ENCODE assay signal across 19 cellular contexts in the genomic region with DNA sequence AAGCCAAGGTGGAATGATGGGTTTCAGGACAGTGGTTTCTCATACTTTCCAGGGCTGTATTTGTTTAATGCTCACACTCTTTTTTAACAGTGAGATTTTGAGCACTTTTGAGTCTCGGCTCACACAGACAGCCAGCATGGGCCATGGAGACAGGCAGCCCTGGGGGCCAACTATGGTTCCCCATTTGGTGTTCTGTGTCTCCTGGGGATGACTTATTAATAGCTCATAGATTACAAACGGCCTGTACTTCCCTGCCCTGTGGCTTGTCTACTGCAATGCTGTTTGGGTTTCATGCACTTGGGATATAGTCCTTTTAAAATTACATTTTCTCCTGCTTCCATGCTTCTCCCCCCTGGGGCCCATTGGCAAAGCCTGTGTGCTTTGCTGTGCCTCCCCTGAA.
A peak's percentile ranks its signal among the peaks of the same experiment; 100 is the strongest.
DNase-seq lines count a peak whose midpoint lies in the region; ATAC-seq and TF ChIP-seq lines count a peak whose summit lies in the region.
"Had no signal": no experiment of that assay in that cellular context is flagged by ENCODE, and none has a peak within 500 bp of the region (broad histone marks: within the 10 kb centered on the region; RNA-seq: fewer than 3 reads in every experiment).

No MANE protein-coding gene starts in this region.

- no peak overlapping the region for H3K9ac ChIP-seq in Karpas-422 (ENCODE audit: low read length)
- H3K9ac ChIP-seq: GM23248 had no signal

- no peak overlapping the region for H3K4me3 ChIP-seq in Karpas-422 (ENCODE audit: low read length)
- peak overlapping the region in 1 of 2 donors; percentile 2 for H3K4me3 ChIP-seq in ascending aorta
- no peak overlapping the region for H3K4me3 ChIP-seq in left ventricle myocardium inferior
- peak overlapping the region; percentile 4 for H3K4me3 ChIP-seq in thoracic aorta
- H3K4me3 ChIP-seq: GM23248 had no signal

- peak overlapping the region; percentile 27 for H3K4me2 ChIP-seq in Karpas-422 (ENCODE audit: low read depth, low read length, poor library complexity, severe bottlenecking)

- POLR2A ChIA-PET in activated CD8-positive, alpha-beta T cell treated with anti-CD3 and anti-CD28 coated beads, Interleukin-2, amount 10 ng/mL, durations not matched to agents 7 days and 5 days (lab: Charles Lee): no interaction called here

- H3K27ac ChIP-seq in Karpas-422 (ENCODE audit: low read length): no peak overlapping the region
- peak overlapping the region; percentile 42 to 75 for H3K27ac ChIP-seq in ascending aorta
- H3K27ac ChIP-seq in left ventricle myocardium inferior (replicated peaks): peak overlapping the region; percentile 21
- peak overlapping the region; percentile 41 to 72 for H3K27ac ChIP-seq in thoracic aorta
- H3K27ac ChIP-seq: GM23248 had no signal

- H2AFZ ChIP-seq in Karpas-422 (ENCODE audit: low read length): no peak overlapping the region
- H2AFZ ChIP-seq: GM23248 had no signal

- peaks cover 7% of the 10 kb centered on the region for H3K27me3 Mint-ChIP-seq in activated CD8-positive, alpha-beta T cell treated with anti-CD3 and anti-CD28 coated beads, Interleukin-2, amount 10 ng/mL, durations not matched to agents 7 days and 5 days (ENCODE audit: low read depth)

- H3K79me2 ChIP-seq in Karpas-422 (ENCODE audit: low read length): no peaks in the 10 kb centered on the region

- H3K27ac Mint-ChIP-seq in activated CD8-positive, alpha-beta T cell treated with anti-CD3 and anti-CD28 coated beads, Interleukin-2, amount 10 ng/mL, durations not matched to agents 7 days and 5 days: no peak overlapping the region
- H3K27ac Mint-ChIP-seq: CD8-positive, alpha-beta T cell; H9; HFFc6 had no signal

- no peaks in the 10 kb centered on the region for H4K20me1 ChIP-seq in Karpas-422 (ENCODE audit: insufficient read depth, low read depth, low read length)

- H3K4me3 Mint-ChIP-seq in activated CD8-positive, alpha-beta T cell treated with anti-CD3 and anti-CD28 coated beads, Interleukin-2, amount 10 ng/mL, durations not matched to agents 7 days and 5 days: no peak overlapping the region
- H3K4me3 Mint-ChIP-seq: CD8-positive, alpha-beta T cell; H9; HFFc6 had no signal

- TF ChIP-seq CTCF in ascending aorta (IDR thresholded peaks at IDR 0.05) (no peak), left ventricle myocardium inferior (IDR thresholded peaks at IDR 0.05; ENCODE audit: borderline replicate concordance) (no peak), thoracic aorta (IDR thresholded peaks at IDR 0.05) (no peak)

- no peaks in the 10 kb centered on the region for H3K4me1 Mint-ChIP-seq in activated CD8-positive, alpha-beta T cell treated with anti-CD3 and anti-CD28 coated beads, Interleukin-2, amount 10 ng/mL, durations not matched to agents 7 days and 5 days (ENCODE audit: low read depth)

- CTCF ChIA-PET in activated CD8-positive, alpha-beta T cell treated with anti-CD3 and anti-CD28 coated beads, Interleukin-2, amount 10 ng/mL, durations not matched to agents 7 days and 5 days (lab: Charles Lee): no interaction called here

- no peaks in the 10 kb centered on the region for H3K9me2 ChIP-seq in Karpas-422 (replicated peaks; ENCODE audit: insufficient read depth, low read length)

- H3K4me1 ChIP-seq in Karpas-422 (ENCODE audit: low read length) (peaks cover 10% of the 10 kb centered on the region), ascending aorta (peaks cover 8 to 16% of the 10 kb centered on the region in 2 donors), left ventricle myocardium inferior (peaks cover 35% of the 10 kb centered on the region), thoracic aorta (ENCODE audit: control insufficient read depth in 1 of 2, low read depth in 2 of 2) (peaks cover 12 to 41% of the 10 kb centered on the region in 2 donors)

- DNase-seq in Karpas-422 (peak; percentile 69), ascending aorta (ENCODE audit: low spot score in 2 of 2) (no peak), left ventricle myocardium inferior (no peak), thoracic aorta (ENCODE audit: low spot score) (no peak), HuH-7.5 (ENCODE audit: low spot score) (no peak)
- DNase-seq in activated CD8-positive, alpha-beta T cell treated with anti-CD3 and anti-CD28 coated beads, Interleukin-2, amount 10 ng/mL, durations not matched to agents 7 days and 5 days: no peak
- DNase-seq in activated CD4-positive, alpha-beta T cell treated with anti-CD3 and anti-CD28 coated beads, Interleukin-2, amount 50 U/mL, for 48 hours: no peak
- DNase-seq: C1 segment of cervical spinal cord; CD8-positive, alpha-beta T cell; GM23248; H9; HFFc6; KG1; NCI-H1417; NCI-H1694 treated with DMSO at 0.1 percent for 48 hours; NCI-H2081 treated with DMSO at 0.1 percent for 48 hours; NCI-H2171 treated with DMSO at 0.1 percent for 48 hours; NCI-H524 treated with DMSO at 0.1 percent for 48 hours; NCI-H82 had no signal

- H3K27me3 ChIP-seq in Karpas-422 (ENCODE audit: low read length) (no peaks in the 10 kb centered on the region), ascending aorta (no peaks in the 10 kb centered on the region), left ventricle myocardium inferior (ENCODE audit: low read depth) (no peaks in the 10 kb centered on the region), thoracic aorta (replicated peaks; ENCODE audit: insufficient read depth) (no peaks in the 10 kb centered on the region)

- no peaks in the 10 kb centered on the region for H3K36me3 Mint-ChIP-seq in activated CD8-positive, alpha-beta T cell treated with anti-CD3 and anti-CD28 coated beads, Interleukin-2, amount 10 ng/mL, durations not matched to agents 7 days and 5 days (ENCODE audit: low read depth)
- H3K36me3 Mint-ChIP-seq: CD8-positive, alpha-beta T cell had no signal

- intact Hi-C loops in ascending aorta (cut with DNase I) (no loop called here), left ventricle myocardium inferior (cut with micrococcal nuclease) (no loop called here)

- no peaks in the 10 kb centered on the region for H3K9me3 ChIP-seq in Karpas-422 (ENCODE audit: low read length)
- no peaks in the 10 kb centered on the region for H3K9me3 ChIP-seq in ascending aorta
- H3K9me3 ChIP-seq in left ventricle myocardium inferior (replicated peaks): no peaks in the 10 kb centered on the region
- H3K9me3 ChIP-seq in thoracic aorta: no peaks in the 10 kb centered on the region

- ATAC-seq in thoracic aorta (ENCODE audit: insufficient number of reproducible peaks, low FRiP score, low read depth): no peak
- ATAC-seq in activated CD8-positive, alpha-beta T cell treated with anti-CD3 and anti-CD28 coated beads, Interleukin-2, amount 10 ng/mL, durations not matched to agents 7 days and 5 days: no peak
- ATAC-seq: CD8-positive, alpha-beta T cell had no signal

- H3K9me3 Mint-ChIP-seq in activated CD8-positive, alpha-beta T cell treated with anti-CD3 and anti-CD28 coated beads, Interleukin-2, amount 10 ng/mL, durations not matched to agents 7 days and 5 days (ENCODE audit: insufficient read depth): no peaks in the 10 kb centered on the region
- H3K9me3 Mint-ChIP-seq: CD8-positive, alpha-beta T cell; H9; HFFc6 had no signal

- no peaks in the 10 kb centered on the region for H3K36me3 ChIP-seq in Karpas-422 (ENCODE audit: insufficient read depth, low read length)
- H3K36me3 ChIP-seq in ascending aorta: no peaks in the 10 kb centered on the region
- no peaks in the 10 kb centered on the region for H3K36me3 ChIP-seq in left ventricle myocardium inferior
- no peaks in the 10 kb centered on the region for H3K36me3 ChIP-seq in thoracic aorta
